ENCODE assay signal across 26 cellular contexts in the genomic region with DNA sequence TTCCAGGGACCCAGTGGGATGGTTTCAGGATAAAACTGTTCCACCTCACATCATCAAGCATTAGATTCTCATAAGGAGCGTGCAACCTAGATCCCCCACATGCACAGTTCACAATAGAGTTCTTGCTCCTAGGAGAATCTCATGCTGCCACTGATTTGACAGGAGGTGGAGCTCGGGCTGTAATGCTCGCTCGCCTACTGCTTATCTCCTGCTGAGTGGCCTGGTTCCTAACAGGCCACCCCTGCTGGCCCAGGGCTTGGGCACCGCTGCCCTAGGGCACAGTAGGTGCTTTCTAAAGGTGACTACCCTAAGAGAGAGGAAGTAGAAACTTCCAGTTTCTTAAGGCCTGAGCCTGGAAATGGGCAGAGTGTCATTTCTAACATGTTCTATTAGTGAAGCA.
"Had no signal": no experiment of that assay in that cellular context is flagged by ENCODE, and none has a peak within 500 bp of the region (broad histone marks: within the 10 kb centered on the region; RNA-seq: fewer than 3 reads in every experiment).

No MANE protein-coding gene starts in this region.

- H3K4me3 ChIP-seq: body of pancreas, colonic mucosa, esophagus squamous epithelium had no signal

- H3K36me3 ChIP-seq: colonic mucosa, esophagus squamous epithelium, WERI-Rb-1 had no signal

- H3K9me3 ChIP-seq: body of pancreas, colonic mucosa had no signal

- ATAC-seq: activated CD4-positive, CD25-positive, alpha-beta regulatory T cell treated with anti-CD3 and anti-CD28 coated beads, Interleukin-2, amount 50 U/mL, for 24 hours; activated naive CD4-positive, alpha-beta T cell treated with anti-CD3 and anti-CD28 coated beads, Interleukin-2, amount 50 U/mL, for 72 hours; activated T-cell treated with anti-CD3 and anti-CD28 coated beads, Interleukin-2, amount 50 U/mL, for 72 hours; body of pancreas; T-cell; T-helper 17 cell had no signal

- H3K4me1 ChIP-seq: body of pancreas, colonic mucosa, esophagus squamous epithelium had no signal

- H3K27me3 ChIP-seq: body of pancreas, colonic mucosa, esophagus squamous epithelium had no signal

- DNase-seq: activated B cell treated with CpG ODN at 0.5 μM for 24 hours; activated CD4-positive, alpha-beta memory T cell treated with anti-CD3 and anti-CD28 coated beads, Interleukin-2, amount 10 ng/mL, durations not matched to agents 7 days and 5 days; activated CD4-positive, alpha-beta T cell treated with anti-CD3 and anti-CD28 coated beads for 48 hours; activated CD8-positive, alpha-beta memory T cell treated with anti-CD3 and anti-CD28 coated beads, Interleukin-2, amount 50 U/mL, for 48 hours; activated gamma-delta T cell; activated naive CD4-positive, alpha-beta T cell; activated naive CD4-positive, alpha-beta T cell treated with anti-CD3 and anti-CD28 coated beads, Interleukin-2, amount 10 ng/mL, durations not matched to agents 7 days and 5 days; activated naive CD8-positive, alpha-beta T cell treated with anti-CD3 and anti-CD28 coated beads, Interleukin-2, amount 10 ng/mL, durations not matched to agents 7 days and 5 days; activated T-cell treated with anti-CD3 and anti-CD28 coated beads for 4 hours; activated T-cell treated with anti-CD3 and anti-CD28 coated beads, Interleukin-2, amount 50 U/mL, for 24 hours; activated T-cell treated with anti-CD3 and anti-CD28 coated beads, Interleukin-2, amount 50 U/mL, for 72 hours; anterior cingulate cortex; body of pancreas; central memory CD4-positive, alpha-beta T cell; cerebellar nuclear complex; colonic mucosa; effector CD8-positive, alpha-beta T cell; esophagus squamous epithelium; SW 1271; T-cell; T-helper 17 cell; T1000; WERI-Rb-1 had no signal

- H3K27ac ChIP-seq: body of pancreas, colonic mucosa, epithelial cell of prostate, esophagus squamous epithelium, WERI-Rb-1 had no signal
